ENCODE assay signal across 9 cellular contexts in the genomic region with DNA sequence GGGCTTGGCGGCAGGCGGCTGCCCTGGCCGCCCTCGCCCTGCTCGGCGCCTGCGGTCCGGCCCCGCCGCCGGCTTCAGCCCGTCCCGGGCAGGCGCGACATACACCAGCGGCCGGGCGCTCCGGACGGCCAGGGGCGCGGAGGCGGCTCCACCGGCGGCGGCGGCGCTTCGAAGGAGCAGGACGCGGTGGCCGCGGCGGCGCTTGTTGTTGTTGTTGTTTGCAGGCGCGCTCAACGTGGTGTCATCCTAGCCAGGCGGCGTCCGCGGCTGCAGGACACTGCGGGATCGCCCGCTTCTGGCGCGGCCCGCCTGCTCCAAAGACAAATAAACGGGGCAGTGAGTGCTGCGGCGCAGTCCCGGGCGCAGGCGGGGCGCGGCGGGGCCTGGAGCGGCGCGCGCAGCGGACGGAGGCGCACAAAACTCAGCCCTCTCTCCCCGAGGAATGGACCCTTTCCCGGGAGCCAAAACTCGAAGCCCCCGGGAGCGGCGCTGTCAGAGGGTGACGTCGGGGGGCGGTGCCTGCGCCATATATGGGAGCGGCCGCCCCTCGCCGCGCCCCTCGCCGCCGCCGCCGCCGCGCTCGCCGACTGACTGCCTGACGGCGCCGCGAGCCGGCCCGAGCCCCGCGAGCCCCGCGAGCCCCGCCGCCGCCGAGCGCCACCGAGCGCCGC. TPM values are rescaled to one million over a fixed set of nuclear protein-coding genes. Genes with fewer than 3 reads are reported as not detected.
DNase-seq lines count a peak whose midpoint lies in the region; ATAC-seq, FAIRE-seq and TF ChIP-seq lines count a peak whose summit lies in the region.
"Had no signal": no experiment of that assay in that cellular context is flagged by ENCODE, and none has a peak within 500 bp of the region (broad histone marks: within the 10 kb centered on the region; RNA-seq: fewer than 3 reads in every experiment).

A gene with protein sequence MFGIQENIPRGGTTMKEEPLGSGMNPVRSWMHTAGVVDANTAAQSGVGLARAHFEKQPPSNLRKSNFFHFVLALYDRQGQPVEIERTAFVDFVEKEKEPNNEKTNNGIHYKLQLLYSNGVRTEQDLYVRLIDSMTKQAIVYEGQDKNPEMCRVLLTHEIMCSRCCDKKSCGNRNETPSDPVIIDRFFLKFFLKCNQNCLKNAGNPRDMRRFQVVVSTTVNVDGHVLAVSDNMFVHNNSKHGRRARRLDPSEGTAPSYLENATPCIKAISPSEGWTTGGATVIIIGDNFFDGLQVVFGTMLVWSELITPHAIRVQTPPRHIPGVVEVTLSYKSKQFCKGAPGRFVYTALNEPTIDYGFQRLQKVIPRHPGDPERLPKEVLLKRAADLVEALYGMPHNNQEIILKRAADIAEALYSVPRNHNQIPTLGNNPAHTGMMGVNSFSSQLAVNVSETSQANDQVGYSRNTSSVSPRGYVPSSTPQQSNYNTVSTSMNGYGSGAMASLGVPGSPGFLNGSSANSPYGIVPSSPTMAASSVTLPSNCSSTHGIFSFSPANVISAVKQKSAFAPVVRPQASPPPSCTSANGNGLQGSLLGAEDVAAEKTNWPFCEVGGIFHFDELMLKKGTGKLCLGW (minus strand): TSS at position 444 of the 671 bp plus-strand sequence. CDS start 506 bp downstream, outside the sequence.

- peaks cover 10% of the 10 kb centered on the region for H3K4me1 Mint-ChIP-seq in activated CD8-positive, alpha-beta memory T cell treated with anti-CD3 and anti-CD28 coated beads, Interleukin-2, amount 10 ng/mL, durations not matched to agents 7 days and 5 days

- H3K27ac ChIP-seq in kidney (ENCODE audit: low read depth in 2 of 2, low read length in 2 of 2), result no peak within 1 kb of the TSS
- no peak within 1 kb of the TSS for H3K27ac ChIP-seq in substantia nigra (ENCODE audit: low read depth, low read length, poor library complexity, severe bottlenecking)

- no peak for FAIRE-seq in kidney (lab: Jason Lieb, UNC)
- FAIRE-seq: endometrium had no signal

- peak within 1 kb of the TSS in 1 of 2 donors; percentile 58 for H3K9ac ChIP-seq in kidney (ENCODE audit: low read length in 2 of 2)

- peaks cover 5% of the 10 kb centered on the region for H3K36me3 Mint-ChIP-seq in activated CD8-positive, alpha-beta memory T cell treated with anti-CD3 and anti-CD28 coated beads, Interleukin-2, amount 10 ng/mL, durations not matched to agents 7 days and 5 days

- H3K4me3 ChIP-seq in kidney (ENCODE audit: low read length in 2 of 2), result peak within 1 kb of the TSS in 1 of 2 donors; percentile 59

- TF ChIP-seq CTCF in kidney (IDR thresholded peaks at IDR 0.05; ENCODE audit: borderline replicate concordance, extremely low read depth, insufficient read depth), result no peak

- peaks cover 69% of the 10 kb centered on the region for H3K27me3 Mint-ChIP-seq in activated CD8-positive, alpha-beta memory T cell treated with anti-CD3 and anti-CD28 coated beads, Interleukin-2, amount 10 ng/mL, durations not matched to agents 7 days and 5 days

- peak; percentile 43 for DNase-seq in activated CD8-positive, alpha-beta memory T cell treated with anti-CD3 and anti-CD28 coated beads, Interleukin-2, amount 10 ng/mL, durations not matched to agents 7 days and 5 days
- no peak for DNase-seq in activated CD8-positive, alpha-beta memory T cell treated with anti-CD3 and anti-CD28 coated beads for 24 hours
- peak; percentile 33 for DNase-seq in central memory CD4-positive, alpha-beta T cell
- DNase-seq in kidney, result peak; percentile 92
- DNase-seq in stimulated activated CD4-positive, alpha-beta T cell treated with anti-CD3 and anti-CD28 coated beads, Interleukin-4, amount 100 ng/mL, for 24 hours, result peak; percentile 21
- no peak for DNase-seq in substantia nigra (lab: John Stamatoyannopoulos, UW)
- no peak for DNase-seq in HK-2 (ENCODE audit: unreplicated experiment)

- no peaks in the 10 kb centered on the region for H3K36me3 ChIP-seq in kidney (ENCODE audit: control insufficient read depth in 1 of 2, insufficient read depth in 2 of 2, low read length in 2 of 2)

- intact Hi-C loops in kidney (cut with DNase I), result no loop called here

- CTCF ChIA-PET in activated CD8-positive, alpha-beta memory T cell treated with anti-CD3 and anti-CD28 coated beads, Interleukin-2, amount 10 ng/mL, durations not matched to agents 7 days and 5 days (lab: Charles Lee), result no interaction called here

- peaks cover 0 to 4% of the 10 kb centered on the region in 2 donors for H3K4me1 ChIP-seq in kidney (ENCODE audit: control insufficient read depth in 1 of 2, insufficient read depth in 1 of 2, low read depth in 1 of 2, low read length in 2 of 2)

- H3K4me3 Mint-ChIP-seq in activated CD8-positive, alpha-beta memory T cell treated with anti-CD3 and anti-CD28 coated beads, Interleukin-2, amount 10 ng/mL, durations not matched to agents 7 days and 5 days, result peak within 1 kb of the TSS; percentile 36

- H3K9me3 ChIP-seq in kidney (ENCODE audit: control insufficient read depth in 1 of 2, low read length in 2 of 2), result no peaks in the 10 kb centered on the region

- peak within 1 kb of the TSS; percentile 40 for H3K27ac Mint-ChIP-seq in activated CD8-positive, alpha-beta memory T cell treated with anti-CD3 and anti-CD28 coated beads, Interleukin-2, amount 10 ng/mL, durations not matched to agents 7 days and 5 days

- peak; percentile 71 for ATAC-seq in activated CD8-positive, alpha-beta memory T cell treated with anti-CD3 and anti-CD28 coated beads, Interleukin-2, amount 10 ng/mL, durations not matched to agents 7 days and 5 days
- peak; percentile 36 for ATAC-seq in SK-N-SH treated with all-trans-retinoic acid at 6 μM for 48 hours

- H3K9me3 Mint-ChIP-seq in activated CD8-positive, alpha-beta memory T cell treated with anti-CD3 and anti-CD28 coated beads, Interleukin-2, amount 10 ng/mL, durations not matched to agents 7 days and 5 days (ENCODE audit: low read depth), result no peaks in the 10 kb centered on the region

TF ChIP-seq in SK-N-SH treated with all-trans-retinoic acid at 6 μM for 48 hours, 23 proteins besides CTCF, POLR2A, EP300 and RAD21 (continues in another document):
- TF ChIP-seq ZNF565 (CRISPR knock-in tag; conservative IDR thresholded peaks at IDR 0.05; ENCODE audit: low read depth) (no peak), RARB (CRISPR knock-in tag; IDR thresholded peaks at IDR 0.05) (no peak), CSDC2 (CRISPR knock-in tag; IDR thresholded peaks at IDR 0.05) (no peak), ZC3H10 (CRISPR knock-in tag; IDR thresholded peaks at IDR 0.05) (no peak), ZFP3 (CRISPR knock-in tag; IDR thresholded peaks at IDR 0.05) (no peak), GLIS3 (CRISPR knock-in tag; IDR thresholded peaks at IDR 0.05) (no peak), ZNF8 (CRISPR knock-in tag; IDR thresholded peaks at IDR 0.05) (no peak), SNAI2 (CRISPR knock-in tag; IDR thresholded peaks at IDR 0.05) (no peak), ESRRG (CRISPR knock-in tag; IDR thresholded peaks at IDR 0.05) (no peak), ARNTL (CRISPR knock-in tag; IDR thresholded peaks at IDR 0.05; ENCODE audit: borderline replicate concordance, low read depth) (no peak), PPARA (CRISPR knock-in tag; IDR thresholded peaks at IDR 0.05; ENCODE audit: borderline replicate concordance) (no peak), ZFP30 (CRISPR knock-in tag; IDR thresholded peaks at IDR 0.05) (no peak), TCF4 (CRISPR knock-in tag; IDR thresholded peaks at IDR 0.05; ENCODE audit: borderline replicate concordance) (no peak)
- TF ChIP-seq, protein P1, sequence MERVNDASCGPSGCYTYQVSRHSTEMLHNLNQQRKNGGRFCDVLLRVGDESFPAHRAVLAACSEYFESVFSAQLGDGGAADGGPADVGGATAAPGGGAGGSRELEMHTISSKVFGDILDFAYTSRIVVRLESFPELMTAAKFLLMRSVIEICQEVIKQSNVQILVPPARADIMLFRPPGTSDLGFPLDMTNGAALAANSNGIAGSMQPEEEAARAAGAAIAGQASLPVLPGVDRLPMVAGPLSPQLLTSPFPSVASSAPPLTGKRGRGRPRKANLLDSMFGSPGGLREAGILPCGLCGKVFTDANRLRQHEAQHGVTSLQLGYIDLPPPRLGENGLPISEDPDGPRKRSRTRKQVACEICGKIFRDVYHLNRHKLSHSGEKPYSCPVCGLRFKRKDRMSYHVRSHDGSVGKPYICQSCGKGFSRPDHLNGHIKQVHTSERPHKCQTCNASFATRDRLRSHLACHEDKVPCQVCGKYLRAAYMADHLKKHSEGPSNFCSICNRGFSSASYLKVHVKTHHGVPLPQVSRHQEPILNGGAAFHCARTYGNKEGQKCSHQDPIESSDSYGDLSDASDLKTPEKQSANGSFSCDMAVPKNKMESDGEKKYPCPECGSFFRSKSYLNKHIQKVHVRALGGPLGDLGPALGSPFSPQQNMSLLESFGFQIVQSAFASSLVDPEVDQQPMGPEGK (CRISPR knock-in tag; IDR thresholded peaks at IDR 0.05; ENCODE audit: borderline replicate concordance), result no peak
- TF ChIP-seq, protein P2, sequence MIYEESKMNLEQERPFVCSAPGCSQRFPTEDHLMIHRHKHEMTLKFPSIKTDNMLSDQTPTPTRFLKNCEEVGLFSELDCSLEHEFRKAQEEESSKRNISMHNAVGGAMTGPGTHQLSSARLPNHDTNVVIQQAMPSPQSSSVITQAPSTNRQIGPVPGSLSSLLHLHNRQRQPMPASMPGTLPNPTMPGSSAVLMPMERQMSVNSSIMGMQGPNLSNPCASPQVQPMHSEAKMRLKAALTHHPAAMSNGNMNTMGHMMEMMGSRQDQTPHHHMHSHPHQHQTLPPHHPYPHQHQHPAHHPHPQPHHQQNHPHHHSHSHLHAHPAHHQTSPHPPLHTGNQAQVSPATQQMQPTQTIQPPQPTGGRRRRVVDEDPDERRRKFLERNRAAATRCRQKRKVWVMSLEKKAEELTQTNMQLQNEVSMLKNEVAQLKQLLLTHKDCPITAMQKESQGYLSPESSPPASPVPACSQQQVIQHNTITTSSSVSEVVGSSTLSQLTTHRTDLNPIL (CRISPR knock-in tag; IDR thresholded peaks at IDR 0.05; ENCODE audit: low read depth), result no peak

RNA-seq across cellular contexts. Expression of the gene that starts here (rescaled TPM):
- not detected for total RNA-seq in activated CD8-positive, alpha-beta memory T cell treated with anti-CD3 and anti-CD28 coated beads, Interleukin-2, amount 10 ng/mL, durations not matched to agents 7 days and 5 days
- 0.98 TPM for total RNA-seq in kidney
- 0.09 TPM for polyA plus RNA-seq in kidney (ENCODE audit: insufficient read depth, low read depth, low replicate concordance)

Comparison
In these comparisons a context has a peak if more than half of its experiments do, and no peak if none do; other contexts are left out.
1. Peak in DNase-seq and ATAC-seq in activated CD8-positive, alpha-beta memory T cell treated with anti-CD3 and anti-CD28 coated beads, Interleukin-2, amount 10 ng/mL, durations not matched to agents 7 days and 5 days; RNA of the gene not detected or under 1 TPM.
2. Peak in DNase-seq in kidney; RNA of the gene not detected or under 1 TPM.
3. DNase-seq: peak in central memory CD4-positive, alpha-beta T cell (single experiment) and stimulated activated CD4-positive, alpha-beta T cell treated with anti-CD3 and anti-CD28 coated beads, Interleukin-4, amount 100 ng/mL, for 24 hours (single experiment); none in activated CD8-positive, alpha-beta memory T cell treated with anti-CD3 and anti-CD28 coated beads for 24 hours (single experiment), substantia nigra (0 of 49) and HK-2 (single experiment).